ENCODE assay signal across 27 cellular contexts in genomic region chr21:37615962-37616361, GRCh38.
"Had no signal": no experiment of that assay in that cellular context is flagged by ENCODE, and none has a peak within 500 bp of the region (broad histone marks: within the 10 kb centered on the region; RNA-seq: fewer than 3 reads in every experiment).

No MANE protein-coding gene starts in this region.

- H3K27ac ChIP-seq: dorsolateral prefrontal cortex, foreskin keratinocyte, gastroesophageal sphincter, heart left ventricle, hepatocyte, left lung, parathyroid adenoma, right lobe of liver, thoracic aorta, tibial nerve, upper lobe of left lung had no signal

- H3K4me3 ChIP-seq: dorsolateral prefrontal cortex, gastroesophageal sphincter, heart left ventricle, hepatocyte, left lung, mucosa of descending colon, right lobe of liver, thoracic aorta, tibial nerve, upper lobe of left lung had no signal

- H3K27me3 Mint-ChIP-seq: progenitor cell of endocrine pancreas had no signal

- ATAC-seq: foreskin keratinocyte; gastroesophageal sphincter; heart left ventricle; left cardiac atrium; left lung; mucosa of descending colon; natural killer cell treated with Interleukin-12 subunit alpha and Interleukin-12 subunit beta and Interleukin-15 and Interleukin-18, amount 100 ng/mL, for 72 hours; right lobe of liver; stimulated activated naive B cell treated with anti-CD40 and anti-IgM and Interleukin-4, amounts not matched to agents 10 μg/mL and 1 μg/mL and 100 μg/mL, for 72 hours had no signal

- DNase-seq: effector CD4-positive, alpha-beta T cell; foreskin keratinocyte; heart left ventricle; left cardiac atrium; left lung; mesenchymal stem cell; mucosa of descending colon; naive B cell; right lobe of liver; small intestine; stimulated activated CD4-positive, alpha-beta T cell treated with anti-CD3 and anti-CD28 coated beads, Interleukin-15, amount 100 ng/mL, for 24 hours; stimulated activated CD4-positive, alpha-beta T cell treated with anti-CD3 and anti-CD28 coated beads, Interleukin-2, amount 100 ng/mL, for 48 hours; stimulated activated naive B cell treated with anti-CD40 and anti-IgM and Interleukin-4, amounts not matched to agents 10 μg/mL and 1 μg/mL and 100 μg/mL, for 72 hours; upper lobe of left lung had no signal

- H3K36me3 ChIP-seq: gastroesophageal sphincter, heart left ventricle, left lung, right lobe of liver, thoracic aorta, tibial nerve, upper lobe of left lung had no signal

- H2AFZ ChIP-seq: hepatocyte, parathyroid adenoma had no signal

- H3K79me2 ChIP-seq: hepatocyte, parathyroid adenoma had no signal

- H3K27me3 ChIP-seq: gastroesophageal sphincter, heart left ventricle, hepatocyte, left lung, right lobe of liver, tibial nerve, upper lobe of left lung had no signal

- FAIRE-seq: islet of Langerhans, small intestine, urothelium cell line had no signal

- H3K4me1 ChIP-seq: foreskin keratinocyte, left lung, parathyroid adenoma, right lobe of liver, tibial nerve, upper lobe of left lung had no signal

- H3K4me1 Mint-ChIP-seq: naive B cell; neural crest cell; stimulated activated naive B cell treated with anti-CD40 and anti-IgM and Interleukin-4, amounts not matched to agents 10 μg/mL and 1 μg/mL and 100 μg/mL, for 72 hours had no signal

- H3K9me3 ChIP-seq: left lung, mucosa of descending colon, right lobe of liver, thoracic aorta, upper lobe of left lung had no signal

- H3K4me3 Mint-ChIP-seq: mesothelial cell of epicardium; naive B cell; natural killer cell treated with Interleukin-12 subunit alpha and Interleukin-12 subunit beta and Interleukin-15 and Interleukin-18, amount 100 ng/mL, for 72 hours; neural crest cell; stimulated activated naive B cell treated with anti-CD40 and anti-IgM and Interleukin-4, amounts not matched to agents 10 μg/mL and 1 μg/mL and 100 μg/mL, for 72 hours; stimulated activated naive CD8-positive, alpha-beta T cell treated with anti-CD3 and anti-CD28 coated beads, Interleukin-15, Interleukin-2, amounts not matched to agents 100 ng/mL and 50 ng/mL, for 24 hours had no signal

- H3K9ac ChIP-seq: parathyroid adenoma had no signal

- H3K4me2 ChIP-seq: hepatocyte had no signal

- H3K27ac Mint-ChIP-seq: mesothelial cell of epicardium; naive B cell; natural killer cell treated with Interleukin-12 subunit alpha and Interleukin-12 subunit beta and Interleukin-15 and Interleukin-18, amount 100 ng/mL, for 72 hours; progenitor cell of endocrine pancreas; stimulated activated naive B cell treated with anti-CD40 and anti-IgM and Interleukin-4, amounts not matched to agents 10 μg/mL and 1 μg/mL and 100 μg/mL, for 72 hours; stimulated activated naive CD8-positive, alpha-beta T cell treated with anti-CD3 and anti-CD28 coated beads, Interleukin-15, Interleukin-2, amounts not matched to agents 100 ng/mL and 50 ng/mL, for 24 hours had no signal

- H3K36me3 Mint-ChIP-seq: mesothelial cell of epicardium; naive B cell; natural killer cell treated with Interleukin-12 subunit alpha and Interleukin-12 subunit beta and Interleukin-15 and Interleukin-18, amount 100 ng/mL, for 72 hours; stimulated activated naive B cell treated with anti-CD40 and anti-IgM and Interleukin-4, amounts not matched to agents 10 μg/mL and 1 μg/mL and 100 μg/mL, for 72 hours had no signal

- H3K9me3 Mint-ChIP-seq: natural killer cell treated with Interleukin-12 subunit alpha and Interleukin-12 subunit beta and Interleukin-15 and Interleukin-18, amount 100 ng/mL, for 72 hours; stimulated activated naive CD8-positive, alpha-beta T cell treated with anti-CD3 and anti-CD28 coated beads, Interleukin-15, Interleukin-2, amounts not matched to agents 100 ng/mL and 50 ng/mL, for 24 hours had no signal
